Comparison of ENCODE assay signal across 22 cellular contexts in genomic region chr2:170456914-170457313, GRCh38.
"Had no signal": no experiment of that assay in that cellular context is flagged by ENCODE, and none has a peak within 500 bp of the region (broad histone marks: within the 10 kb centered on the region; RNA-seq: fewer than 3 reads in every experiment).

No MANE protein-coding gene starts in this region.

- ATAC-seq: gastroesophageal sphincter; left cardiac atrium; lower lobe of right lung; naive thymus-derived CD4-positive, alpha-beta T cell; psoas muscle had no signal

- H3K9me3 ChIP-seq: esophagus muscularis mucosa, gastroesophageal sphincter, left ventricle myocardium inferior, lower lobe of right lung, psoas muscle, right atrium auricular region, stomach, thoracic aorta, transverse colon had no signal

- H3K27ac ChIP-seq: epithelial cell of prostate, esophagus muscularis mucosa, gastroesophageal sphincter, left ventricle myocardium inferior, lower lobe of right lung, parathyroid adenoma, psoas muscle, right atrium auricular region, stomach, thoracic aorta had no signal

- H3K4me1 Mint-ChIP-seq: immature natural killer cell; memory B cell; naive thymus-derived CD4-positive, alpha-beta T cell had no signal

- H3K4me3 ChIP-seq: esophagus muscularis mucosa, gastroesophageal sphincter, left ventricle myocardium inferior, lower lobe of right lung, psoas muscle, right atrium auricular region, stomach, thoracic aorta, transverse colon had no signal

- H3K36me3 ChIP-seq: esophagus muscularis mucosa, gastroesophageal sphincter, left ventricle myocardium inferior, lower lobe of right lung, right atrium auricular region, stomach, thoracic aorta, transverse colon had no signal

- H3K27me3 Mint-ChIP-seq: naive thymus-derived CD4-positive, alpha-beta T cell had no signal

- H3K4me3 Mint-ChIP-seq: immature natural killer cell; memory B cell; naive thymus-derived CD4-positive, alpha-beta T cell; nephron progenitor cell had no signal

- H3K36me3 Mint-ChIP-seq: immature natural killer cell; memory B cell; naive thymus-derived CD4-positive, alpha-beta T cell had no signal

- H3K27me3 ChIP-seq: right atrium auricular region, transverse colon had no signal

- H3K9me3 Mint-ChIP-seq: immature natural killer cell; memory B cell; naive thymus-derived CD4-positive, alpha-beta T cell had no signal

- H3K27ac Mint-ChIP-seq: immature natural killer cell; memory B cell; naive thymus-derived CD4-positive, alpha-beta T cell; nephron progenitor cell had no signal

- DNase-seq: effector memory CD4-positive, alpha-beta T cell; glutamatergic neuron; immature natural killer cell; left cardiac atrium; left ventricle myocardium inferior; lower lobe of right lung; naive thymus-derived CD4-positive, alpha-beta T cell; nephron progenitor cell; psoas muscle; small intestine; stimulated activated CD4-positive, alpha-beta T cell treated with anti-CD3 and anti-CD28 coated beads, Interleukin-12 subunit alpha, Interleukin-12 subunit beta, amount 100 ng/mL, for 4 hours; stimulated activated naive CD4-positive, alpha-beta T cell; stomach; substantia nigra; transverse colon had no signal

- H3K4me1 ChIP-seq: esophagus muscularis mucosa, gastroesophageal sphincter, left ventricle myocardium inferior, lower lobe of right lung, parathyroid adenoma, psoas muscle, right atrium auricular region, stomach had no signal
